8 cellular contexts compared by ENCODE assay signal in genomic region chr18:13568443-13569392, GRCh38.
A peak's percentile ranks its signal among the peaks of the same experiment; 100 is the strongest.
DNase-seq lines count a peak whose midpoint lies in the region; ATAC-seq and TF ChIP-seq lines count a peak whose summit lies in the region.

No MANE protein-coding gene starts in this region.

- intact Hi-C loops in natural killer cell (cut with micrococcal nuclease) (no loop called here), psoas muscle (cut with DNase I) (loop anchor here in 1 of 2 donors (10.0 kb wide), 1 partner anchor 46 kb away; no protein-coding TSS in a partner anchor)

- H3K27me3 ChIP-seq in psoas muscle (ENCODE audit: insufficient read depth in 3 of 3, low read length in 2 of 3) (no peaks in the 10 kb centered on the region), neural progenitor cell (no peaks in the 10 kb centered on the region)

- H3K9ac ChIP-seq in neural progenitor cell = no peak overlapping the region

- no peak overlapping the region for H3K4me2 ChIP-seq in neural progenitor cell

- no peak for TF ChIP-seq CTCF in natural killer cell (IDR thresholded peaks at IDR 0.05)
- TF ChIP-seq CTCF in psoas muscle (IDR thresholded peaks at IDR 0.05) = no peak
- TF ChIP-seq CTCF in neural progenitor cell (IDR thresholded peaks at IDR 0.05) = no peak

- H3K27ac Mint-ChIP-seq in natural killer cell (no peak overlapping the region), neural progenitor cell (no peak overlapping the region)

- DNase-seq in MV-4-11 (lab: John Stamatoyannopoulos, UW) (peak; percentile 23), natural killer cell (no peak), NCI-H2196 treated with DMSO at 0.1 percent for 48 hours (lab: John Stamatoyannopoulos, UW; ENCODE audit: unreplicated experiment) (no peak), psoas muscle (no peak), neural progenitor cell (ENCODE audit: low spot score) (no peak), NCI-H446 (lab: John Stamatoyannopoulos, UW) (no peak)

- H3K36me3 ChIP-seq in psoas muscle (ENCODE audit: insufficient read depth in 1 of 2, low read depth in 1 of 2) = no peaks in the 10 kb centered on the region
- no peaks in the 10 kb centered on the region for H3K36me3 ChIP-seq in neural progenitor cell

- no peaks in the 10 kb centered on the region for H3K36me3 Mint-ChIP-seq in natural killer cell
- no peaks in the 10 kb centered on the region for H3K36me3 Mint-ChIP-seq in neural progenitor cell

- no peaks in the 10 kb centered on the region for H3F3A ChIP-seq in neural progenitor cell (ENCODE audit: low read depth)

- H3K27ac ChIP-seq in psoas muscle = no peak overlapping the region
- H3K27ac ChIP-seq in neural progenitor cell = no peak overlapping the region

- 86 to 91% (median 87%) methylated on average over 14 of the region's 14 CpGs for WGBS in psoas muscle, 3 donors

- H3K9me3 Mint-ChIP-seq in natural killer cell (no peaks in the 10 kb centered on the region), neural progenitor cell (no peaks in the 10 kb centered on the region)

- H2AFZ ChIP-seq in neural progenitor cell (replicated peaks) = no peak overlapping the region

- H3K4me1 Mint-ChIP-seq in natural killer cell (peaks cover 14 to 32% of the 10 kb centered on the region in 2 donors), neural progenitor cell (peaks cover 34% of the 10 kb centered on the region)

- H3K4me1 ChIP-seq in psoas muscle = peaks cover 9% of the 10 kb centered on the region
- no peaks in the 10 kb centered on the region for H3K4me1 ChIP-seq in neural progenitor cell

- H3K4me3 ChIP-seq in psoas muscle (no peak overlapping the region), neural progenitor cell (no peak overlapping the region)

- no peak overlapping the region for H3K4me3 Mint-ChIP-seq in natural killer cell
- H3K4me3 Mint-ChIP-seq in neural progenitor cell = no peak overlapping the region

- H4K20me1 ChIP-seq in neural progenitor cell (ENCODE audit: low read depth) = no peaks in the 10 kb centered on the region

- H3K9me3 ChIP-seq in psoas muscle (no peaks in the 10 kb centered on the region), neural progenitor cell (ENCODE audit: low read depth) (no peaks in the 10 kb centered on the region)

- H3K79me2 ChIP-seq in neural progenitor cell (ENCODE audit: low read depth) = no peaks in the 10 kb centered on the region

- ATAC-seq in GM18517 (IDR thresholded peaks at IDR 0.05; ENCODE audit: unreplicated experiment) (peak; percentile 54), GM21737 (IDR thresholded peaks at IDR 0.05; ENCODE audit: unreplicated experiment) (peak; percentile 57), natural killer cell (peak in 2 of 3 donors; percentile 36 to 37), psoas muscle (no peak)

- H3K27me3 Mint-ChIP-seq in natural killer cell (ENCODE audit: low read depth in 2 of 2) = no peaks in the 10 kb centered on the region
- no peaks in the 10 kb centered on the region for H3K27me3 Mint-ChIP-seq in neural progenitor cell (ENCODE audit: insufficient read depth, low read depth)

Comparison
In these comparisons a context has a peak if more than half of its experiments do, and no peak if none do; other contexts are left out.
1. ATAC-seq: peak in GM18517 (single experiment), GM21737 (single experiment) and natural killer cell (2 of 3); none in psoas muscle (0 of 4).